ENCODE assay signal across 12 cellular contexts in genomic region chr14:94412671-94413638, GRCh38. TPM values are rescaled to one million over a fixed set of nuclear protein-coding genes. Genes with fewer than 3 reads are reported as not detected.
DNase-seq lines count a peak whose midpoint lies in the region; ATAC-seq and TF ChIP-seq lines count a peak whose summit lies in the region.
"Had no signal": no experiment of that assay in that cellular context is flagged by ENCODE, and none has a peak within 500 bp of the region (broad histone marks: within the 10 kb centered on the region; RNA-seq: fewer than 3 reads in every experiment).

No MANE protein-coding gene starts in this region.

- POLR2A ChIA-PET in RWPE1 (lab: Yijun Ruan, JAX; ENCODE audit: low non-redundant PET): no interaction called here

- H3K27me3 Mint-ChIP-seq in progenitor cell of endocrine pancreas: no peaks in the 10 kb centered on the region

- DNase-seq in GM12865 (ENCODE audit: low read depth) (peak; percentile 13), NCI-H69 (lab: John Stamatoyannopoulos, UW) (peak; percentile 23), epithelial cell of proximal tubule (ENCODE audit: low read depth) (no peak), progenitor cell of endocrine pancreas (ENCODE audit: low spot score, unreplicated experiment) (no peak), DMS 273 (lab: John Stamatoyannopoulos, UW; ENCODE audit: unreplicated experiment) (no peak), RWPE1 (ENCODE audit: low spot score) (no peak), medulla oblongata (ENCODE audit: extremely low spot score) (no peak)
- DNase-seq: NCI-H524 treated with DMSO at 0.1 percent for 48 hours; occipital lobe; stimulated activated CD4-positive, alpha-beta T cell treated with anti-CD3 and anti-CD28 coated beads, Interleukin-4, amount 100 ng/mL, for 24 hours had no signal

- H3K27ac ChIP-seq in RWPE1: no peak overlapping the region

- peaks cover 10% of the 10 kb centered on the region for H3K4me1 Mint-ChIP-seq in progenitor cell of endocrine pancreas (ENCODE audit: low read depth)

- TF ChIP-seq CTCF in GM12865 (IDR thresholded peaks at IDR 0.05; ENCODE audit: insufficient read depth, low read depth, low read length, missing control alignments) (peak; percentile 41), epithelial cell of proximal tubule (conservative IDR thresholded peaks at IDR 0.05; ENCODE audit: low read depth, low read length) (peak; percentile 80), progenitor cell of endocrine pancreas (IDR thresholded peaks at IDR 0.05; ENCODE audit: unreplicated experiment) (peak; percentile 58), RWPE1 (conservative IDR thresholded peaks at IDR 0.05; ENCODE audit: low read depth) (no peak)

- no peak overlapping the region for H3K4me3 Mint-ChIP-seq in progenitor cell of endocrine pancreas (ENCODE audit: low read depth)

- peak overlapping the region; percentile 12 for H3K27ac Mint-ChIP-seq in progenitor cell of endocrine pancreas

- peaks cover 5% of the 10 kb centered on the region for H3K36me3 Mint-ChIP-seq in progenitor cell of endocrine pancreas (ENCODE audit: insufficient read depth)

- H3K4me3 ChIP-seq in GM12865 (ENCODE audit: low read depth, low read length) (no peak overlapping the region), epithelial cell of proximal tubule (ENCODE audit: low read depth, low read length) (no peak overlapping the region)

- no peak for ATAC-seq in HG02870 (IDR thresholded peaks at IDR 0.05; ENCODE audit: unreplicated experiment)

- H3K9me3 Mint-ChIP-seq in progenitor cell of endocrine pancreas (ENCODE audit: low read depth): peaks cover 15% of the 10 kb centered on the region

- CTCF ChIA-PET in RWPE1 (lab: Yijun Ruan, JAX): interaction anchor here (0.7 kb wide), 1 partner anchor 280 kb away, joined by 3 read pairs; no protein-coding TSS in a partner anchor

RNA-seq across cellular contexts. Expression of gene SERPINA1, which starts 24.6 kb away (rescaled TPM):
- total RNA-seq in epithelial cell of proximal tubule (15.3 and 15.8 TPM in 2 replicates), progenitor cell of endocrine pancreas (411 and 431 TPM in 2 replicates)
- total RNA-seq: dermis microvascular lymphatic vessel endothelial cell had no signal

RNA-seq across cellular contexts. Expression of gene SERPINA11, which starts 39.6 kb away (rescaled TPM):
- not detected in 2 replicates for total RNA-seq in epithelial cell of proximal tubule
- 0.47 and 0.89 TPM in 2 replicates for total RNA-seq in progenitor cell of endocrine pancreas
- total RNA-seq: dermis microvascular lymphatic vessel endothelial cell, occipital lobe had no signal

RNA-seq across cellular contexts. Expression of gene SERPINA2, which starts 46.5 kb away (rescaled TPM):
- total RNA-seq in epithelial cell of proximal tubule: not detected in 2 replicates
- total RNA-seq in progenitor cell of endocrine pancreas: not detected in 2 replicates
- total RNA-seq: dermis microvascular lymphatic vessel endothelial cell, occipital lobe had no signal

Comparison
In these comparisons a context has a peak if more than half of its experiments do, and no peak if none do; other contexts are left out.
1. DNase-seq: peak in GM12865 (single experiment) and NCI-H69 (single experiment); none in epithelial cell of proximal tubule (single experiment), progenitor cell of endocrine pancreas (single experiment), DMS 273 (single experiment), RWPE1 (single experiment) and medulla oblongata (single experiment).
2. RNA of gene SERPINA1, which starts 24.6 kb away (total RNA-seq): 411 to 431 TPM in progenitor cell of endocrine pancreas; 15.3 to 15.8 TPM in epithelial cell of proximal tubule; every median in the first group is over 10 times any median in the second.